In genomic region chr13:27170521-27171243, GRCh38 we compare ENCODE assay signal across 8 cellular contexts. TPM values are rescaled to one million over a fixed set of nuclear protein-coding genes. Genes with fewer than 3 reads are reported as not detected.
A peak's percentile ranks its signal among the peaks of the same experiment; 100 is the strongest.
DNase-seq lines count a peak whose midpoint lies in the region; ATAC-seq and TF ChIP-seq lines count a peak whose summit lies in the region.

No MANE protein-coding gene starts in this region.

- H3K27me3 Mint-ChIP-seq in naive thymus-derived CD4-positive, alpha-beta T cell: no peaks in the 10 kb centered on the region

- H3K9ac ChIP-seq in DND-41 (ENCODE audit: low read depth, low read length) (peak overlapping the region; percentile 62), subcutaneous abdominal adipose tissue (ENCODE audit: low read length in 5 of 5) (peak overlapping the region; percentile 47 to 85 (median 79))

- H3K27ac Mint-ChIP-seq in naive thymus-derived CD4-positive, alpha-beta T cell: peak overlapping the region; percentile 87 to 98 (median 96)

- TF ChIP-seq CTCF in DND-41 (IDR thresholded peaks at IDR 0.05; ENCODE audit: borderline replicate concordance, extremely low read depth, low read length, poor library complexity, severe bottlenecking): no peak
- peak in 1 of 3 experiments; percentile 10 for TF ChIP-seq CTCF in esophagus muscularis mucosa (IDR thresholded peaks at IDR 0.05)

- H3K4me3 Mint-ChIP-seq in naive thymus-derived CD4-positive, alpha-beta T cell: peak overlapping the region; percentile 85 to 98 (median 96)

- TF ChIP-seq EP300 in esophagus muscularis mucosa (IDR thresholded peaks at IDR 0.05): no peak

- ATAC-seq in DND-41 (ENCODE audit: insufficient read depth, low read depth) (peak; percentile 14), HG02759 (IDR thresholded peaks at IDR 0.05; ENCODE audit: unreplicated experiment) (peak; percentile 1), HG03045 (IDR thresholded peaks at IDR 0.05; ENCODE audit: unreplicated experiment) (no peak)
- ATAC-seq in naive thymus-derived CD4-positive, alpha-beta T cell: no peak

- H3K4me3 ChIP-seq in DND-41 (ENCODE audit: low read depth in 1 of 2, low read length in 2 of 2): peak overlapping the region; percentile 25 to 59; a peak in 3 of 4 replicates
- H3K4me3 ChIP-seq in esophagus muscularis mucosa: peak overlapping the region; percentile 76 to 94 (median 82)
- H3K4me3 ChIP-seq in naive thymus-derived CD4-positive, alpha-beta T cell (ENCODE audit: low read length): peak overlapping the region; percentile 61
- peak overlapping the region; percentile 67 to 90 (median 82) for H3K4me3 ChIP-seq in subcutaneous abdominal adipose tissue (ENCODE audit: low read depth in 1 of 5, low read length in 5 of 5)

- DNase-seq in DND-41 (peak; percentile 67), NCI-H748 treated with DMSO at 0.1 percent for 48 hours (lab: John Stamatoyannopoulos, UW) (peak; percentile 88), activated T-cell treated with anti-CD3 and anti-CD28 coated beads for 48 hours (ENCODE audit: low read depth) (peak; percentile 25), esophagus muscularis mucosa (ENCODE audit: extremely low spot score) (no peak)
- peak in 7 of 9 donors; percentile 16 to 62 (median 22) for DNase-seq in naive thymus-derived CD4-positive, alpha-beta T cell

- H2AFZ ChIP-seq in DND-41 (ENCODE audit: low read depth, low read length): peak overlapping the region; percentile 64

- POLR2A ChIA-PET in naive thymus-derived CD4-positive, alpha-beta T cell (lab: Charles Lee): interaction anchor here (1.2 to 1.7 kb wide), 2 partner anchors 9 to 80 kb away, joined by 4 to 7 read pairs; partner anchors contain the start of gene RPL21

- peak overlapping the region; percentile 70 for H3K4me2 ChIP-seq in DND-41 (ENCODE audit: insufficient read depth, low read length)

- peaks cover 0 to 3% (median 0%) of the 10 kb centered on the region in 5 donors for H3K36me3 Mint-ChIP-seq in naive thymus-derived CD4-positive, alpha-beta T cell

- H3K9me3 Mint-ChIP-seq in naive thymus-derived CD4-positive, alpha-beta T cell: no peaks in the 10 kb centered on the region

- peaks cover 53% of the 10 kb centered on the region for H3K79me2 ChIP-seq in DND-41 (ENCODE audit: insufficient read depth, low read length)

- H3K27me3 ChIP-seq in DND-41 (ENCODE audit: insufficient read depth, low read length, poor library complexity): no peaks in the 10 kb centered on the region
- H3K27me3 ChIP-seq in esophagus muscularis mucosa: no peaks in the 10 kb centered on the region
- no peaks in the 10 kb centered on the region for H3K27me3 ChIP-seq in naive thymus-derived CD4-positive, alpha-beta T cell (ENCODE audit: control insufficient read depth in 2 of 2, insufficient read depth in 2 of 2, low read length in 2 of 2)
- no peaks in the 10 kb centered on the region for H3K27me3 ChIP-seq in subcutaneous abdominal adipose tissue (ENCODE audit: control insufficient read depth in 5 of 5, insufficient read depth in 4 of 5, low read length in 5 of 5)

- H3K4me1 ChIP-seq in DND-41 (ENCODE audit: insufficient read depth, low read length) (peaks cover 41% of the 10 kb centered on the region), esophagus muscularis mucosa (peaks cover 43 to 58% (median 54%) of the 10 kb centered on the region in 4 donors), subcutaneous abdominal adipose tissue (ENCODE audit: control insufficient read depth in 5 of 5, insufficient read depth in 5 of 5, low read length in 5 of 5) (peaks cover 4 to 42% (median 35%) of the 10 kb centered on the region in 5 donors)
- H3K4me1 ChIP-seq in naive thymus-derived CD4-positive, alpha-beta T cell (ENCODE audit: control insufficient read depth in 2 of 2, insufficient read depth in 2 of 2, low read length in 2 of 2): peaks cover 30 to 37% of the 10 kb centered on the region in 2 donors

- H3K27ac ChIP-seq in DND-41 (ENCODE audit: low read length) (peak overlapping the region; percentile 55), esophagus muscularis mucosa (replicated peaks in 1 of 4) (peak overlapping the region; percentile 92 to 98 (median 96)), subcutaneous abdominal adipose tissue (ENCODE audit: low read depth, low read length) (peak overlapping the region; percentile 96)
- H3K27ac ChIP-seq in naive thymus-derived CD4-positive, alpha-beta T cell (ENCODE audit: low read depth, low read length): peak overlapping the region; percentile 53

- H3K36me3 ChIP-seq in DND-41 (ENCODE audit: insufficient read depth, low read length) (no peaks in the 10 kb centered on the region), esophagus muscularis mucosa (no peaks in the 10 kb centered on the region), subcutaneous abdominal adipose tissue (ENCODE audit: control insufficient read depth in 5 of 5, insufficient read depth in 5 of 5, low read length in 5 of 5) (no peaks in the 10 kb centered on the region)
- no peaks in the 10 kb centered on the region for H3K36me3 ChIP-seq in naive thymus-derived CD4-positive, alpha-beta T cell (ENCODE audit: control insufficient read depth in 2 of 3, insufficient read depth in 3 of 3, low read length in 3 of 3)

- H4K20me1 ChIP-seq in DND-41 (ENCODE audit: insufficient read depth, low read length): peaks cover 23% of the 10 kb centered on the region

- H3K4me1 Mint-ChIP-seq in naive thymus-derived CD4-positive, alpha-beta T cell: peaks cover 30 to 60% (median 54%) of the 10 kb centered on the region in 7 donors

- CTCF ChIA-PET in naive thymus-derived CD4-positive, alpha-beta T cell (lab: Charles Lee): no interaction called here

- peak; percentile 19 for TF ChIP-seq POLR2A in esophagus muscularis mucosa (IDR thresholded peaks at IDR 0.05; ENCODE audit: low read depth)

- no peaks in the 10 kb centered on the region for H3K9me3 ChIP-seq in DND-41 (ENCODE audit: insufficient read depth, low read length, severe bottlenecking)
- no peaks in the 10 kb centered on the region for H3K9me3 ChIP-seq in esophagus muscularis mucosa
- H3K9me3 ChIP-seq in naive thymus-derived CD4-positive, alpha-beta T cell (ENCODE audit: control insufficient read depth in 2 of 3, low read length in 3 of 3): no peaks in the 10 kb centered on the region
- no peaks in the 10 kb centered on the region for H3K9me3 ChIP-seq in subcutaneous abdominal adipose tissue (ENCODE audit: control insufficient read depth in 5 of 5, low read length in 5 of 5)

- intact Hi-C loops in esophagus muscularis mucosa (cut with DNase I): loop anchor here (5.0 to 10.0 kb wide), 4 partner anchors 82 to 184 kb away; partner anchors contain the start of genes RASL11A and RPL21
- intact Hi-C loops in naive thymus-derived CD4-positive, alpha-beta T cell (cut with micrococcal nuclease): loop anchor here (1.0 to 10.0 kb wide), 11 partner anchors 24 to 1488 kb away; partner anchors contain the start of genes CDK8 (in 2 of the 2), LNX2 (in 1 of the 2), PAN3 (in 1 of the 2) and POMP (in 1 of the 2)

- under 1% methylated on average over 29 of the region's 56 CpGs for WGBS in esophagus muscularis mucosa

RNA-seq across cellular contexts. Expression of gene USP12, which starts 0.9 kb away (rescaled TPM):
- 100 to 1,000 TPM in 1 of 4 donors, 10 to 100 TPM in 3; 55.6 to 107 (median 87.3) TPM for total RNA-seq in esophagus muscularis mucosa
- 10 to 100 TPM; 22.2 to 53.5 (median 25.1) TPM for total RNA-seq in naive thymus-derived CD4-positive, alpha-beta T cell
- 10 to 100 TPM; 11.0 to 11.3 TPM for polyA plus RNA-seq in naive thymus-derived CD4-positive, alpha-beta T cell

Comparison
In these comparisons a context has a peak if more than half of its experiments do, and no peak if none do; other contexts are left out.
1. ATAC-seq: peak in DND-41 (single experiment) and HG02759 (single experiment); none in naive thymus-derived CD4-positive, alpha-beta T cell (single experiment) and HG03045 (single experiment).
2. Peak in every context shown above with its lines, with median percentiles within 50 percentile points of each other: H3K27ac ChIP-seq and H3K4me3 ChIP-seq.